In the genomic region with DNA sequence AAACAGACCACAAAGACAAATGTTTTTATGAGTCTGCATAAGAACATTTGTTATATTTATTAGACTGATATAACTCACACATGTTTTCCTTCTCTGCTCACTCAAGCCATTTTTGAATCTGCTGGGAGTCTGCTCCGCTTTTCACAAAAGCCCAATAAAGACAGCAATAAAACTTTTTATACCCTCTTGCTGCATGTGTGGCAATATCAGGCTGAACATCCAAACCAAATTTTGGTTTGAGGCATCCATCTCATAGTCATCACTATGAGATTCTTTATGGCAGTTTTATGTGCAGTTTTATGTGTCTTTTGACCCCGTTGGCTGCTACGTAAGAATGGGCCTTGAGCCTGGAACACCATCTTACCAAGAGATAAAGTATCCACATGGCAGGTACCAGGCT, we compare ENCODE assay signal across 24 cellular contexts.
DNase-seq lines count a peak whose midpoint lies in the region; ATAC-seq and TF ChIP-seq lines count a peak whose summit lies in the region.
"Had no signal": no experiment of that assay in that cellular context is flagged by ENCODE, and none has a peak within 500 bp of the region (broad histone marks: within the 10 kb centered on the region; RNA-seq: fewer than 3 reads in every experiment).

No MANE protein-coding gene starts in this region.

- H3K27ac ChIP-seq in SU-DHL-6 (ENCODE audit: low read depth, low read length) (no peak overlapping the region), uterus (no peak overlapping the region), right lobe of liver (no peak overlapping the region)
- H3K27ac ChIP-seq: A549, C4-2B had no signal

- no peak for TF ChIP-seq POLR2A in uterus (IDR thresholded peaks at IDR 0.05)
- no peak for TF ChIP-seq POLR2A in right lobe of liver (IDR thresholded peaks at IDR 0.05)

- H3K9me2 ChIP-seq in SU-DHL-6 (replicated peaks; ENCODE audit: insufficient read depth, low read length): no peaks in the 10 kb centered on the region

- no peaks in the 10 kb centered on the region for H4K20me1 ChIP-seq in SU-DHL-6 (ENCODE audit: low read depth, low read length)

- H2AFZ ChIP-seq in SU-DHL-6 (ENCODE audit: low read depth, low read length, severe bottlenecking): peak overlapping the region; percentile 46

- ATAC-seq in right lobe of liver: no peak
- ATAC-seq: A549, HCT116, SK-N-SH treated with all-trans-retinoic acid at 6 μM for 48 hours had no signal

- DNase-seq in LNCaP clone FGC (ENCODE audit: low read depth) (peak; percentile 72), fibroblast of villous mesenchyme (ENCODE audit: low read depth) (peak; percentile 58), uterus (peak; percentile 21 to 41), mucosa of gallbladder (ENCODE audit: low spot score) (no peak), right lobe of liver (no peak)
- no peak for DNase-seq in stimulated activated CD4-positive, alpha-beta T cell treated with anti-CD3 and anti-CD28 coated beads, Interleukin-15, amount 100 ng/mL, for 24 hours
- DNase-seq: CD8-positive, alpha-beta memory T cell; DMS 273 treated with DMSO at 0.1 percent for 48 hours; DMS79; EL; GDM1; KG1; NCI-H1105; NCI-H1436 treated with DMSO at 0.1 percent for 48 hours; NCI-H187 treated with DMSO at 0.1 percent for 48 hours; NCI-H2171 treated with DMSO at 0.1 percent for 48 hours; NCI-H345; NCI-H510A treated with DMSO at 0.1 percent for 48 hours; NCI-H748 treated with DMSO at 0.1 percent for 48 hours had no signal

- H3K4me3 ChIP-seq in LNCaP clone FGC (ENCODE audit: low read depth, low read length) (no peak overlapping the region), SU-DHL-6 (ENCODE audit: insufficient read depth, low read length, poor library complexity, severe bottlenecking) (no peak overlapping the region), fibroblast of villous mesenchyme (ENCODE audit: low read depth, low read length) (no peak overlapping the region), uterus (no peak overlapping the region), right lobe of liver (no peak overlapping the region)
- H3K4me3 ChIP-seq: A549 had no signal

- H3K4me1 ChIP-seq in uterus: no peaks in the 10 kb centered on the region
- no peaks in the 10 kb centered on the region for H3K4me1 ChIP-seq in right lobe of liver
- H3K4me1 ChIP-seq: A549 had no signal

- H3K9ac ChIP-seq in SU-DHL-6 (ENCODE audit: low read length): no peak overlapping the region

- no peaks in the 10 kb centered on the region for H3K79me2 ChIP-seq in SU-DHL-6 (ENCODE audit: insufficient read depth, low read length)

- 60% methylated on average over 3 of the region's 3 CpGs for WGBS in right lobe of liver (ENCODE audit: insufficient coverage, low coverage, low lambda C conversion rate, missing lambda C conversion rate)

- H3K27me3 ChIP-seq in SU-DHL-6 (ENCODE audit: low read length) (no peaks in the 10 kb centered on the region), uterus (no peaks in the 10 kb centered on the region), right lobe of liver (no peaks in the 10 kb centered on the region)

- no peak overlapping the region for H3K4me2 ChIP-seq in SU-DHL-6 (ENCODE audit: low read depth, low read length, poor library complexity, severe bottlenecking)
- H3K4me2 ChIP-seq: A549 had no signal

- no peaks in the 10 kb centered on the region for H3K9me3 ChIP-seq in SU-DHL-6 (ENCODE audit: insufficient read depth, low read length)
- no peaks in the 10 kb centered on the region for H3K9me3 ChIP-seq in uterus
- no peaks in the 10 kb centered on the region for H3K9me3 ChIP-seq in right lobe of liver
- H3K9me3 ChIP-seq: A549 had no signal

- no peak for TF ChIP-seq CTCF in LNCaP clone FGC (IDR thresholded peaks at IDR 0.05; ENCODE audit: control insufficient read depth, extremely low read depth, insufficient read depth)
- no peak for TF ChIP-seq CTCF in SU-DHL-6 (IDR thresholded peaks at IDR 0.05; ENCODE audit: insufficient read depth, low read length, poor library complexity, severe bottlenecking)
- TF ChIP-seq CTCF in fibroblast of villous mesenchyme (IDR thresholded peaks at IDR 0.05; ENCODE audit: insufficient read depth, low read depth, low read length): no peak
- TF ChIP-seq CTCF in uterus (IDR thresholded peaks at IDR 0.05): no peak
- no peak for TF ChIP-seq CTCF in right lobe of liver (IDR thresholded peaks at IDR 0.05)

- intact Hi-C loops in uterus (cut with DNase I; ENCODE audit: low total_unique reads): no loop called here
- intact Hi-C loops in right lobe of liver (cut with DNase I): no loop called here

- no peaks in the 10 kb centered on the region for H3K36me3 ChIP-seq in SU-DHL-6 (ENCODE audit: low read length)
- H3K36me3 ChIP-seq in uterus: no peaks in the 10 kb centered on the region
- no peaks in the 10 kb centered on the region for H3K36me3 ChIP-seq in right lobe of liver

- H3F3A ChIP-seq in SU-DHL-6 (ENCODE audit: insufficient read depth): no peaks in the 10 kb centered on the region

Comparison
In these comparisons a context has a peak if more than half of its experiments do, and no peak if none do; other contexts are left out.
1. DNase-seq: peak in LNCaP clone FGC (single experiment), fibroblast of villous mesenchyme (single experiment) and uterus (2 of 2); none in mucosa of gallbladder (single experiment), stimulated activated CD4-positive, alpha-beta T cell treated with anti-CD3 and anti-CD28 coated beads, Interleukin-15, amount 100 ng/mL, for 24 hours (single experiment) and right lobe of liver (0 of 3).